Comparison of ENCODE assay signal across 28 cellular contexts in genomic region chr6:166520905-166521834, GRCh38.
A peak's percentile ranks its signal among the peaks of the same experiment; 100 is the strongest.
DNase-seq lines count a peak whose midpoint lies in the region; ATAC-seq and TF ChIP-seq lines count a peak whose summit lies in the region.
"Had no signal": no experiment of that assay in that cellular context is flagged by ENCODE, and none has a peak within 500 bp of the region (broad histone marks: within the 10 kb centered on the region; RNA-seq: fewer than 3 reads in every experiment).

No MANE protein-coding gene starts in this region.

- H3K27ac ChIP-seq in lower lobe of right lung: no peak overlapping the region
- H3K27ac ChIP-seq: A549, hepatocyte had no signal

- ATAC-seq in lower lobe of right lung: peak; percentile 26 to 27
- no peak for ATAC-seq in activated CD8-positive, alpha-beta T cell treated with anti-CD3 and anti-CD28 coated beads, Interleukin-2, amount 10 ng/mL, durations not matched to agents 7 days and 5 days
- ATAC-seq: A549; activated naive CD8-positive, alpha-beta T cell treated with anti-CD3 and anti-CD28 coated beads, Interleukin-2, amount 50 U/mL, for 24 hours; CD8-positive, alpha-beta T cell; K562; left colon; stimulated activated naive CD8-positive, alpha-beta T cell treated with anti-CD3 and anti-CD28 coated beads, Interleukin-15, amount 100 ng/mL, for 72 hours; T-helper 17 cell had no signal

- H3K36me3 Mint-ChIP-seq in HFFc6 (ENCODE audit: low read depth) (no peaks in the 10 kb centered on the region), progenitor cell of endocrine pancreas (ENCODE audit: insufficient read depth) (peaks cover 39% of the 10 kb centered on the region)
- H3K36me3 Mint-ChIP-seq in activated CD8-positive, alpha-beta T cell treated with anti-CD3 and anti-CD28 coated beads, Interleukin-2, amount 10 ng/mL, durations not matched to agents 7 days and 5 days (ENCODE audit: low read depth): no peaks in the 10 kb centered on the region
- H3K36me3 Mint-ChIP-seq: CD8-positive, alpha-beta T cell had no signal

- H3K4me3 Mint-ChIP-seq in HFFc6 (no peak overlapping the region), progenitor cell of endocrine pancreas (ENCODE audit: low read depth) (no peak overlapping the region)
- H3K4me3 Mint-ChIP-seq in activated CD8-positive, alpha-beta T cell treated with anti-CD3 and anti-CD28 coated beads, Interleukin-2, amount 10 ng/mL, durations not matched to agents 7 days and 5 days: no peak overlapping the region
- H3K4me3 Mint-ChIP-seq: activated naive CD8-positive, alpha-beta T cell treated with anti-CD3 and anti-CD28 coated beads, Interleukin-2, amount 50 U/mL, for 24 hours; activated T-cell treated with anti-CD3 and anti-CD28 coated beads, Interleukin-2, amount 50 U/mL, for 24 hours; B cell; CD8-positive, alpha-beta T cell; H9; memory B cell; stimulated activated naive CD8-positive, alpha-beta T cell treated with anti-CD3 and anti-CD28 coated beads, Interleukin-15, amount 100 ng/mL, for 72 hours; T-helper 17 cell had no signal

- H3K4me3 ChIP-seq in astrocyte of the spinal cord (ENCODE audit: low read depth, low read length): no peak overlapping the region
- H3K4me3 ChIP-seq in lower lobe of right lung: no peak overlapping the region
- H3K4me3 ChIP-seq: A549, hepatocyte, K562 had no signal

- H3K9me3 Mint-ChIP-seq in HFFc6: peaks cover 11% of the 10 kb centered on the region
- H3K9me3 Mint-ChIP-seq in activated CD8-positive, alpha-beta T cell treated with anti-CD3 and anti-CD28 coated beads, Interleukin-2, amount 10 ng/mL, durations not matched to agents 7 days and 5 days (ENCODE audit: insufficient read depth): no peaks in the 10 kb centered on the region
- H3K9me3 Mint-ChIP-seq in progenitor cell of endocrine pancreas (ENCODE audit: low read depth): peaks cover 3% of the 10 kb centered on the region

- DNase-seq in A172 (ENCODE audit: low spot score) (peak; percentile 68), HFFc6 (peak; percentile 27), astrocyte of the spinal cord (ENCODE audit: low read depth, low spot score) (peak; percentile 62), lower lobe of right lung (no peak), progenitor cell of endocrine pancreas (ENCODE audit: low spot score, unreplicated experiment) (no peak), NCI-H226 (no peak), HK-2 (ENCODE audit: unreplicated experiment) (no peak)
- DNase-seq in activated CD8-positive, alpha-beta T cell treated with anti-CD3 and anti-CD28 coated beads, Interleukin-2, amount 10 ng/mL, durations not matched to agents 7 days and 5 days: no peak
- DNase-seq: activated CD4-positive, alpha-beta T cell treated with anti-CD3 and anti-CD28 coated beads for 48 hours; activated naive CD8-positive, alpha-beta T cell treated with anti-CD3 and anti-CD28 coated beads, Interleukin-2, amount 50 U/mL, for 24 hours; activated T-cell treated with anti-CD3 and anti-CD28 coated beads, Interleukin-2, amount 50 U/mL, for 24 hours; CD8-positive, alpha-beta T cell; effector CD8-positive, alpha-beta T cell; erythroblast; foreskin melanocyte; H9; left colon; MM.1S; NCI-H1417 treated with DMSO at 0.1 percent for 48 hours; NCI-H2081 treated with DMSO at 0.1 percent for 48 hours; NCI-H774; stimulated activated naive CD8-positive, alpha-beta T cell treated with anti-CD3 and anti-CD28 coated beads, Interleukin-15, amount 100 ng/mL, for 72 hours; T-helper 17 cell had no signal

- H3K9me3 ChIP-seq in lower lobe of right lung: no peaks in the 10 kb centered on the region
- H3K9me3 ChIP-seq: A549 had no signal

- in situ Hi-C loops in astrocyte of the spinal cord (cut with HindIII; ENCODE audit: low sequenced_read_pairs): no loop called here

- H3K4me1 Mint-ChIP-seq in HFFc6 (ENCODE audit: low read depth) (peaks cover 7% of the 10 kb centered on the region), progenitor cell of endocrine pancreas (ENCODE audit: low read depth) (no peaks in the 10 kb centered on the region)
- no peaks in the 10 kb centered on the region for H3K4me1 Mint-ChIP-seq in activated CD8-positive, alpha-beta T cell treated with anti-CD3 and anti-CD28 coated beads, Interleukin-2, amount 10 ng/mL, durations not matched to agents 7 days and 5 days (ENCODE audit: low read depth)
- H3K4me1 Mint-ChIP-seq: activated naive CD8-positive, alpha-beta T cell treated with anti-CD3 and anti-CD28 coated beads, Interleukin-2, amount 50 U/mL, for 24 hours; B cell; memory B cell; stimulated activated naive CD8-positive, alpha-beta T cell treated with anti-CD3 and anti-CD28 coated beads, Interleukin-15, amount 100 ng/mL, for 72 hours; T-helper 17 cell had no signal

- intact Hi-C loops in lower lobe of right lung (cut with DNase I): no loop called here

- H3K27ac Mint-ChIP-seq in HFFc6 (no peak overlapping the region), progenitor cell of endocrine pancreas (no peak overlapping the region)
- H3K27ac Mint-ChIP-seq in activated CD8-positive, alpha-beta T cell treated with anti-CD3 and anti-CD28 coated beads, Interleukin-2, amount 10 ng/mL, durations not matched to agents 7 days and 5 days: no peak overlapping the region
- H3K27ac Mint-ChIP-seq: activated naive CD8-positive, alpha-beta T cell treated with anti-CD3 and anti-CD28 coated beads, Interleukin-2, amount 50 U/mL, for 24 hours; activated T-cell treated with anti-CD3 and anti-CD28 coated beads, Interleukin-2, amount 50 U/mL, for 24 hours; B cell; CD8-positive, alpha-beta T cell; H9; memory B cell; stimulated activated naive CD8-positive, alpha-beta T cell treated with anti-CD3 and anti-CD28 coated beads, Interleukin-15, amount 100 ng/mL, for 72 hours; T-helper 17 cell had no signal

- peaks cover 41% of the 10 kb centered on the region for H3K36me3 ChIP-seq in lower lobe of right lung

- POLR2A ChIA-PET in activated CD8-positive, alpha-beta T cell treated with anti-CD3 and anti-CD28 coated beads, Interleukin-2, amount 10 ng/mL, durations not matched to agents 7 days and 5 days (lab: Charles Lee): no interaction called here

- H3K4me1 ChIP-seq in lower lobe of right lung: peaks cover 7% of the 10 kb centered on the region
- H3K4me1 ChIP-seq: A549 had no signal

- H3K27me3 ChIP-seq in lower lobe of right lung (ENCODE audit: low read depth): no peaks in the 10 kb centered on the region
- H3K27me3 ChIP-seq: hepatocyte had no signal

- TF ChIP-seq CTCF in HFFc6 (IDR thresholded peaks at IDR 0.05): no peak
- TF ChIP-seq CTCF in astrocyte of the spinal cord (IDR thresholded peaks at IDR 0.05; ENCODE audit: low read depth, low read length): no peak
- no peak for TF ChIP-seq CTCF in lower lobe of right lung (IDR thresholded peaks at IDR 0.05)
- no peak for TF ChIP-seq CTCF in progenitor cell of endocrine pancreas (IDR thresholded peaks at IDR 0.05; ENCODE audit: unreplicated experiment)

- H3K27me3 Mint-ChIP-seq in HFFc6 (ENCODE audit: insufficient read depth): peaks cover 3% of the 10 kb centered on the region; the same call in 1 of the 2 replicates
- H3K27me3 Mint-ChIP-seq in activated CD8-positive, alpha-beta T cell treated with anti-CD3 and anti-CD28 coated beads, Interleukin-2, amount 10 ng/mL, durations not matched to agents 7 days and 5 days (ENCODE audit: low read depth): no peaks in the 10 kb centered on the region
- H3K27me3 Mint-ChIP-seq in progenitor cell of endocrine pancreas: no peaks in the 10 kb centered on the region
- H3K27me3 Mint-ChIP-seq: activated naive CD8-positive, alpha-beta T cell treated with anti-CD3 and anti-CD28 coated beads, Interleukin-2, amount 50 U/mL, for 24 hours; activated T-cell treated with anti-CD3 and anti-CD28 coated beads, Interleukin-2, amount 50 U/mL, for 24 hours; B cell; memory B cell; stimulated activated naive CD8-positive, alpha-beta T cell treated with anti-CD3 and anti-CD28 coated beads, Interleukin-15, amount 100 ng/mL, for 72 hours; T-helper 17 cell had no signal

- CTCF ChIA-PET in activated CD8-positive, alpha-beta T cell treated with anti-CD3 and anti-CD28 coated beads, Interleukin-2, amount 10 ng/mL, durations not matched to agents 7 days and 5 days (lab: Charles Lee): no interaction called here

Comparison
In these comparisons a context has a peak if more than half of its experiments do, and no peak if none do; other contexts are left out.
1. DNase-seq: peak in A172 (single experiment), HFFc6 (single experiment) and astrocyte of the spinal cord (single experiment); none in lower lobe of right lung (single experiment), activated CD8-positive, alpha-beta T cell treated with anti-CD3 and anti-CD28 coated beads, Interleukin-2, amount 10 ng/mL, durations not matched to agents 7 days and 5 days (single experiment), progenitor cell of endocrine pancreas (single experiment), NCI-H226 (single experiment) and HK-2 (single experiment).